ENCODE assay signal across 11 cellular contexts in genomic region chr18:59142274-59142673, GRCh38. TPM values are rescaled to one million over a fixed set of nuclear protein-coding genes. Genes with fewer than 3 reads are reported as not detected.
DNase-seq lines count a peak whose midpoint lies in the region; FAIRE-seq and TF ChIP-seq lines count a peak whose summit lies in the region.
"Had no signal": no experiment of that assay in that cellular context is flagged by ENCODE, and none has a peak within 500 bp of the region (broad histone marks: within the 10 kb centered on the region; RNA-seq: fewer than 3 reads in every experiment).

No MANE protein-coding gene starts in this region.

- no peak for FAIRE-seq in H54 (lab: Jason Lieb, UNC)
- FAIRE-seq: HTR-8/SVneo had no signal

- H3K27me3 ChIP-seq in breast epithelium = no peaks in the 10 kb centered on the region

- no peaks in the 10 kb centered on the region for H3K4me1 ChIP-seq in breast epithelium

- TF ChIP-seq POLR2A in breast epithelium (IDR thresholded peaks at IDR 0.05) = no peak
- TF ChIP-seq POLR2A in H54 (IDR thresholded peaks at IDR 0.05; ENCODE audit: low read depth, low read length) = no peak

- no peak overlapping the region for H3K4me3 ChIP-seq in breast epithelium

- H3K9me3 ChIP-seq in breast epithelium = no peaks in the 10 kb centered on the region

- peak; percentile 7 to 30 for DNase-seq in stimulated activated CD4-positive, alpha-beta T cell treated with anti-CD3 and anti-CD28 coated beads, Interleukin-2, amount 100 ng/mL, for 24 hours
- no peak for DNase-seq in stimulated activated CD4-positive, alpha-beta T cell treated with anti-CD3 and anti-CD28 coated beads, Interleukin-4, amount 100 ng/mL, for 1 hour
- DNase-seq in NAMALWA (ENCODE audit: low spot score) (peak; percentile 37), caudate nucleus (lab: John Stamatoyannopoulos, UW) (no peak), COLO829 (ENCODE audit: low spot score) (no peak), breast epithelium (ENCODE audit: low spot score in 2 of 2) (no peak), H54 (ENCODE audit: insufficient read length, low spot score) (no peak)
- DNase-seq: naive thymus-derived CD8-positive, alpha-beta T cell had no signal

- peak overlapping the region; percentile 56 for H3K27ac ChIP-seq in caudate nucleus (ENCODE audit: low read depth, low read length)
- H3K27ac ChIP-seq in temporal lobe (ENCODE audit: low read depth, low read length) = peak overlapping the region; percentile 82
- H3K27ac ChIP-seq in breast epithelium = no peak overlapping the region
- H3K27ac ChIP-seq: epithelial cell of prostate had no signal

- no peaks in the 10 kb centered on the region for H3K36me3 ChIP-seq in breast epithelium

- no peak for TF ChIP-seq CTCF in breast epithelium (IDR thresholded peaks at IDR 0.05)

- intact Hi-C loops in breast epithelium (cut with DNase I; ENCODE audit: low total_unique reads) = no loop called here

RNA-seq across cellular contexts. Expression of gene SEC11C, which starts 2.6 kb away (rescaled TPM):
- total RNA-seq in temporal lobe = 45.2 TPM
- total RNA-seq in breast epithelium = 10 to 100 TPM; 11.5 to 44.1 (median 38.7) TPM

Comparison
In these comparisons a context has a peak if more than half of its experiments do, and no peak if none do; other contexts are left out.
1. DNase-seq: peak in stimulated activated CD4-positive, alpha-beta T cell treated with anti-CD3 and anti-CD28 coated beads, Interleukin-2, amount 100 ng/mL, for 24 hours (2 of 2) and NAMALWA (single experiment); none in stimulated activated CD4-positive, alpha-beta T cell treated with anti-CD3 and anti-CD28 coated beads, Interleukin-4, amount 100 ng/mL, for 1 hour (single experiment), caudate nucleus (0 of 61), COLO829 (single experiment), breast epithelium (0 of 2) and H54 (single experiment).
2. H3K27ac ChIP-seq: peak in caudate nucleus (single experiment) and temporal lobe (single experiment); none in breast epithelium (0 of 2).